Comparison of ENCODE assay signal across 1 cellular context in genomic region chr1:179023946-179024345, GRCh38.
TF ChIP-seq lines count a peak whose summit lies in the region.

No MANE protein-coding gene starts in this region.

TF ChIP-seq in K562, 482 proteins besides CTCF, POLR2A, EP300 and RAD21:
- 0 out of 2 replicates have a peak, but pooled peaks have one; percentile 13 for TF ChIP-seq XRCC5 (IDR thresholded peaks at IDR 0.05; ENCODE audit: low read depth, low read length)
- peak; percentile 23 for TF ChIP-seq WHSC1 (IDR thresholded peaks at IDR 0.05; ENCODE audit: low read length)
- TF ChIP-seq SPI1 (IDR thresholded peaks at IDR 0.05; ENCODE audit: borderline replicate concordance, low read depth, low read length): peak; percentile 85; the same call in 1 of the 2 replicates
- no peak for TF ChIP-seq YBX1 (IDR thresholded peaks at IDR 0.05)
- no peak for TF ChIP-seq BRF1 (IDR thresholded peaks at IDR 0.05; ENCODE audit: borderline replicate concordance, extremely low read depth, insufficient read length)
TF ChIP-seq in K562: peak in this region for 3.
